23 cellular contexts compared by ENCODE assay signal in genomic region chr14:68921049-68921448, GRCh38. TPM values are rescaled to one million over a fixed set of nuclear protein-coding genes. Genes with fewer than 3 reads are reported as not detected.
DNase-seq lines count a peak whose midpoint lies in the region; ATAC-seq and TF ChIP-seq lines count a peak whose summit lies in the region.
"Had no signal": no experiment of that assay in that cellular context is flagged by ENCODE, and none has a peak within 500 bp of the region (broad histone marks: within the 10 kb centered on the region; RNA-seq: fewer than 3 reads in every experiment).

No MANE protein-coding gene starts in this region.

- peaks cover 62% of the 10 kb centered on the region for H3K4me1 Mint-ChIP-seq in CD4-positive, alpha-beta T cell (ENCODE audit: low read depth)
- peaks cover 67% of the 10 kb centered on the region for H3K4me1 Mint-ChIP-seq in HFFc6 (ENCODE audit: low read depth)
- H3K4me1 Mint-ChIP-seq in endothelial cell (ENCODE audit: unreplicated experiment) = peaks cover 23% of the 10 kb centered on the region
- H3K4me1 Mint-ChIP-seq in progenitor cell of endocrine pancreas (ENCODE audit: low read depth) = peaks cover 27% of the 10 kb centered on the region
- peaks cover 84% of the 10 kb centered on the region for H3K4me1 Mint-ChIP-seq in stimulated activated naive CD8-positive, alpha-beta T cell treated with anti-CD3 and anti-CD28 coated beads, Interleukin-15, amount 100 ng/mL, for 72 hours

- H3K27ac ChIP-seq in CD4-positive, alpha-beta T cell (ENCODE audit: low read depth, low read length) = no peak overlapping the region
- H3K27ac ChIP-seq: C4-2B, colonic mucosa, lower lobe of right lung, suprapubic skin, VCaP had no signal

- peak overlapping the region; percentile 71 for H3K27ac Mint-ChIP-seq in CD4-positive, alpha-beta T cell
- H3K27ac Mint-ChIP-seq in HFFc6 (peak overlapping the region; percentile 89), endothelial cell (ENCODE audit: unreplicated experiment) (peak overlapping the region; percentile 11), progenitor cell of endocrine pancreas (peak overlapping the region; percentile 80)
- peak overlapping the region in 1 of 2 donors; percentile 73 for H3K27ac Mint-ChIP-seq in stimulated activated naive CD8-positive, alpha-beta T cell treated with anti-CD3 and anti-CD28 coated beads, Interleukin-15, amount 100 ng/mL, for 72 hours
- H3K27ac Mint-ChIP-seq: activated CD4-positive, alpha-beta T cell treated with anti-CD3 and anti-CD28 coated beads, Interleukin-2, amount 10 ng/mL, durations not matched to agents 24 days and 14 days; activated T-helper 17 cell treated with anti-CD3 and anti-CD28 coated beads, Interleukin-2, amount 50 U/mL, for 72 hours had no signal

- no peak for TF ChIP-seq CTCF in CD4-positive, alpha-beta T cell (IDR thresholded peaks at IDR 0.05)
- TF ChIP-seq CTCF in HFFc6 (IDR thresholded peaks at IDR 0.05) (no peak), endothelial cell (IDR thresholded peaks at IDR 0.05; ENCODE audit: unreplicated experiment) (no peak), progenitor cell of endocrine pancreas (IDR thresholded peaks at IDR 0.05; ENCODE audit: unreplicated experiment) (no peak)

- intact Hi-C loops in CD4-positive, alpha-beta T cell (cut with DNase I, micrococcal nuclease) = no loop called here

- POLR2A ChIA-PET in CD4-positive, alpha-beta T cell (lab: Charles Lee) = no interaction called here

- no peaks in the 10 kb centered on the region for H3K27me3 ChIP-seq in CD4-positive, alpha-beta T cell (ENCODE audit: control insufficient read depth, insufficient read depth, low read length)
- H3K27me3 ChIP-seq: breast epithelium, colonic mucosa, suprapubic skin had no signal

- H3K9me3 ChIP-seq in CD4-positive, alpha-beta T cell (ENCODE audit: control insufficient read depth, low read length) = peaks cover 2% of the 10 kb centered on the region
- H3K9me3 ChIP-seq: breast epithelium, colonic mucosa, lower lobe of right lung, SK-N-SH had no signal

- CTCF ChIA-PET in CD4-positive, alpha-beta T cell (lab: Charles Lee) = no interaction called here

- H3K27me3 Mint-ChIP-seq in CD4-positive, alpha-beta T cell = no peaks in the 10 kb centered on the region
- H3K27me3 Mint-ChIP-seq in HFFc6 (ENCODE audit: insufficient read depth) = peaks cover 33% of the 10 kb centered on the region
- H3K27me3 Mint-ChIP-seq in endothelial cell (ENCODE audit: unreplicated experiment) = peaks cover 5% of the 10 kb centered on the region
- H3K27me3 Mint-ChIP-seq in progenitor cell of endocrine pancreas = no peaks in the 10 kb centered on the region
- H3K27me3 Mint-ChIP-seq in stimulated activated naive CD8-positive, alpha-beta T cell treated with anti-CD3 and anti-CD28 coated beads, Interleukin-15, amount 100 ng/mL, for 72 hours = no peaks in the 10 kb centered on the region
- H3K27me3 Mint-ChIP-seq: activated CD4-positive, alpha-beta T cell treated with anti-CD3 and anti-CD28 coated beads, Interleukin-2, amount 10 ng/mL, durations not matched to agents 24 days and 14 days; activated T-helper 17 cell treated with anti-CD3 and anti-CD28 coated beads, Interleukin-2, amount 50 U/mL, for 72 hours had no signal

- no peak for ATAC-seq in CD4-positive, alpha-beta T cell (ENCODE audit: poor library complexity)
- no peak for ATAC-seq in stimulated activated naive CD8-positive, alpha-beta T cell treated with anti-CD3 and anti-CD28 coated beads, Interleukin-15, amount 100 ng/mL, for 72 hours
- ATAC-seq in GM18858 (IDR thresholded peaks at IDR 0.05; ENCODE audit: unreplicated experiment) = no peak
- ATAC-seq: activated T-helper 17 cell treated with anti-CD3 and anti-CD28 coated beads, Interleukin-2, amount 50 U/mL, for 72 hours; HCT116; lower lobe of right lung had no signal

- peaks cover 4% of the 10 kb centered on the region for H3K9me3 Mint-ChIP-seq in CD4-positive, alpha-beta T cell
- H3K9me3 Mint-ChIP-seq in HFFc6 (peaks cover 5% of the 10 kb centered on the region; the same call in 1 of the 2 replicates), endothelial cell (ENCODE audit: unreplicated experiment) (no peaks in the 10 kb centered on the region), progenitor cell of endocrine pancreas (ENCODE audit: low read depth) (peaks cover 3% of the 10 kb centered on the region)
- H3K9me3 Mint-ChIP-seq in stimulated activated naive CD8-positive, alpha-beta T cell treated with anti-CD3 and anti-CD28 coated beads, Interleukin-15, amount 100 ng/mL, for 72 hours = peaks cover 3 to 6% of the 10 kb centered on the region in 2 donors
- H3K9me3 Mint-ChIP-seq: activated T-helper 17 cell treated with anti-CD3 and anti-CD28 coated beads, Interleukin-2, amount 50 U/mL, for 72 hours had no signal

- H3K36me3 Mint-ChIP-seq in CD4-positive, alpha-beta T cell (ENCODE audit: low read depth) = peaks cover 86% of the 10 kb centered on the region
- H3K36me3 Mint-ChIP-seq in HFFc6 (ENCODE audit: low read depth) (peaks cover 60% of the 10 kb centered on the region), endothelial cell (ENCODE audit: low read depth, unreplicated experiment) (peaks cover 46% of the 10 kb centered on the region), progenitor cell of endocrine pancreas (ENCODE audit: insufficient read depth) (peaks cover 28% of the 10 kb centered on the region)

- H3K4me3 Mint-ChIP-seq in CD4-positive, alpha-beta T cell = no peak overlapping the region
- H3K4me3 Mint-ChIP-seq in HFFc6 (no peak overlapping the region), endothelial cell (ENCODE audit: unreplicated experiment) (peak overlapping the region; percentile 11), progenitor cell of endocrine pancreas (ENCODE audit: low read depth) (no peak overlapping the region)
- no peak overlapping the region for H3K4me3 Mint-ChIP-seq in stimulated activated naive CD8-positive, alpha-beta T cell treated with anti-CD3 and anti-CD28 coated beads, Interleukin-15, amount 100 ng/mL, for 72 hours
- H3K4me3 Mint-ChIP-seq: activated CD4-positive, alpha-beta T cell treated with anti-CD3 and anti-CD28 coated beads, Interleukin-2, amount 10 ng/mL, durations not matched to agents 24 days and 14 days; activated T-helper 17 cell treated with anti-CD3 and anti-CD28 coated beads, Interleukin-2, amount 50 U/mL, for 72 hours had no signal

- no peak for DNase-seq in CD4-positive, alpha-beta T cell
- DNase-seq in HFFc6 (no peak), endothelial cell (ENCODE audit: low spot score) (no peak), progenitor cell of endocrine pancreas (ENCODE audit: low spot score, unreplicated experiment) (no peak), EL (no peak)
- no peak for DNase-seq in stimulated activated naive CD8-positive, alpha-beta T cell treated with anti-CD3 and anti-CD28 coated beads, Interleukin-15, amount 100 ng/mL, for 72 hours
- DNase-seq: activated CD4-positive, alpha-beta T cell treated with anti-CD3 and anti-CD28 coated beads, Interleukin-2, amount 10 ng/mL, durations not matched to agents 24 days and 14 days; colonic mucosa; kidney; lower lobe of right lung; NCI-H1105; NCI-H2029; NCI-H345; NCI-H748 treated with DMSO at 0.1 percent for 48 hours; retina; SK-N-SH had no signal

RNA-seq across cellular contexts. Expression of gene ACTN1, which starts 58.1 kb away (rescaled TPM):
- 100 to 1,000 TPM; 128 to 143 TPM for total RNA-seq in CD4-positive, alpha-beta T cell
- 100 to 1,000 TPM; 749 to 847 (median 825) TPM for total RNA-seq in HFFc6 (2021; fragmentation: NEBNext Ultra II Directional; extraction: Animal tissue kit (Norgen Biotek cat#: 25700))
- total RNA-seq in endothelial cell (ENCODE audit: unreplicated experiment) = 130 TPM
- total RNA-seq in progenitor cell of endocrine pancreas = 92.6 and 105 TPM in 2 replicates
